ENCODE assay signal across 2 cellular contexts in the genomic region with DNA sequence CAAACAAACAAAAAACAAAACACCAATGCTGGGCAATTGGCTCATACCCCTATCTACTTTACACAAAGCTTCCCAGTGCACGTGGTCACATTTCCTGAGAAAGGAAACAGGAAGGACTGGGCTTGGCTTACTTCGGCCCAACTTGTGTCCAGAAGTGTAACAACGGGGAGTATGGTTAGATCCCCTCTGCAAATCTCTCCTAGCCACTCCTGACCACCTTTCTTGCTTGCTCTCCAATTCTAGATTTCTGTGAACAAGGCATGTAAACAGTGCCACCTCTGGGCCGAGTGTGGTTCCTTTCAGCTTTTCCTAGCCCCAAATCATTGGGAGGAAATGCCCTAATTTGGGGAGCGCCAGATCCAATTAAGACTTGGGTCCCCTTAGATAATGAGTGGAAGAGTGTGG.
TF ChIP-seq lines count a peak whose summit lies in the region.

No MANE protein-coding gene starts in this region.

TF ChIP-seq in HEK293, 187 proteins besides CTCF, POLR2A, EP300 and RAD21:
- TF ChIP-seq, protein P1, sequence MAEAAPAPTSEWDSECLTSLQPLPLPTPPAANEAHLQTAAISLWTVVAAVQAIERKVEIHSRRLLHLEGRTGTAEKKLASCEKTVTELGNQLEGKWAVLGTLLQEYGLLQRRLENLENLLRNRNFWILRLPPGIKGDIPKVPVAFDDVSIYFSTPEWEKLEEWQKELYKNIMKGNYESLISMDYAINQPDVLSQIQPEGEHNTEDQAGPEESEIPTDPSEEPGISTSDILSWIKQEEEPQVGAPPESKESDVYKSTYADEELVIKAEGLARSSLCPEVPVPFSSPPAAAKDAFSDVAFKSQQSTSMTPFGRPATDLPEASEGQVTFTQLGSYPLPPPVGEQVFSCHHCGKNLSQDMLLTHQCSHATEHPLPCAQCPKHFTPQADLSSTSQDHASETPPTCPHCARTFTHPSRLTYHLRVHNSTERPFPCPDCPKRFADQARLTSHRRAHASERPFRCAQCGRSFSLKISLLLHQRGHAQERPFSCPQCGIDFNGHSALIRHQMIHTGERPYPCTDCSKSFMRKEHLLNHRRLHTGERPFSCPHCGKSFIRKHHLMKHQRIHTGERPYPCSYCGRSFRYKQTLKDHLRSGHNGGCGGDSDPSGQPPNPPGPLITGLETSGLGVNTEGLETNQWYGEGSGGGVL (tag by site-specific recombination; IDR thresholded peaks at IDR 0.05): no peak
- TF ChIP-seq ZNF221 (tag by site-specific recombination; IDR thresholded peaks at IDR 0.05; ENCODE audit: borderline replicate concordance) (no peak), ZNF843 (tag by site-specific recombination; IDR thresholded peaks at IDR 0.05) (no peak), ZNF654 (tag by site-specific recombination; IDR thresholded peaks at IDR 0.05; ENCODE audit: low read depth) (peak; percentile 52), SP3 (tag by site-specific recombination; IDR thresholded peaks at IDR 0.05) (no peak)

TF ChIP-seq in HepG2, 621 proteins besides CTCF, POLR2A, EP300 and RAD21:
- TF ChIP-seq SMC3 (IDR thresholded peaks at IDR 0.05; ENCODE audit: low read length) (peak; percentile 36; the same call in 1 of the 2 replicates), STAG1 (CRISPR knock-in tag; IDR thresholded peaks at IDR 0.05) (peak; percentile 74), ZNF883 (CRISPR knock-in tag; IDR thresholded peaks at IDR 0.05; ENCODE audit: not compliant biosample characterization) (no peak), SRF (IDR thresholded peaks at IDR 0.05; ENCODE audit: low read depth, low read length) (peak; percentile 70; the same call in 1 of the 2 replicates), IKZF1 (IDR thresholded peaks at IDR 0.05) (no peak)
